ENCODE assay signal across 8 cellular contexts in genomic region chr10:68301790-68302502, GRCh38. TPM values are rescaled to one million over a fixed set of nuclear protein-coding genes. Genes with fewer than 3 reads are reported as not detected.
DNase-seq lines count a peak whose midpoint lies in the region; ATAC-seq and TF ChIP-seq lines count a peak whose summit lies in the region.

No MANE protein-coding gene starts in this region.

- H3K4me3 ChIP-seq in Peyer's patch = no peak overlapping the region
- H3K4me3 ChIP-seq in naive thymus-derived CD4-positive, alpha-beta T cell (ENCODE audit: low read length) = no peak overlapping the region

- POLR2A ChIA-PET in naive thymus-derived CD4-positive, alpha-beta T cell (lab: Charles Lee) = no interaction called here

- no peaks in the 10 kb centered on the region for H3K27me3 ChIP-seq in Peyer's patch
- no peaks in the 10 kb centered on the region for H3K27me3 ChIP-seq in naive thymus-derived CD4-positive, alpha-beta T cell (ENCODE audit: control insufficient read depth in 2 of 2, insufficient read depth in 2 of 2, low read length in 2 of 2)

- H3K27ac Mint-ChIP-seq in naive thymus-derived CD4-positive, alpha-beta T cell = no peak overlapping the region

- CTCF ChIA-PET in naive thymus-derived CD4-positive, alpha-beta T cell (lab: Charles Lee) = interaction anchor here (0.8 to 2.4 kb wide), 8 partner anchors 8 to 514 kb away, joined by 3 to 7 read pairs (median 4); partner anchors contain the start of gene PBLD

- H3K4me1 ChIP-seq in Peyer's patch = peaks cover 0 to 7% (median 0%) of the 10 kb centered on the region in 4 donors
- H3K4me1 ChIP-seq in naive thymus-derived CD4-positive, alpha-beta T cell (ENCODE audit: control insufficient read depth in 2 of 2, insufficient read depth in 2 of 2, low read length in 2 of 2) = no peaks in the 10 kb centered on the region

- peak; percentile 75 for ATAC-seq in GM18502 (IDR thresholded peaks at IDR 0.05; ENCODE audit: poor library complexity, unreplicated experiment)
- ATAC-seq in naive thymus-derived CD4-positive, alpha-beta T cell = peak; percentile 66

- DNase-seq in AG08396 (ENCODE audit: low spot score) (peak; percentile 58), HS-5 (ENCODE audit: low read depth) (peak; percentile 20), Peyer's patch (no peak), epidermal melanocyte (ENCODE audit: insufficient read length, low spot score) (peak; percentile 24), SHP77 treated with DMSO at 0.1 percent for 48 hours (lab: John Stamatoyannopoulos, UW) (no peak), GDM1 (lab: John Stamatoyannopoulos, UW) (no peak)
- peak in 5 of 9 donors; percentile 12 to 38 (median 24) for DNase-seq in naive thymus-derived CD4-positive, alpha-beta T cell

- H3K36me3 ChIP-seq in Peyer's patch = peaks cover 0 to 12% (median 0%) of the 10 kb centered on the region in 3 donors
- H3K36me3 ChIP-seq in naive thymus-derived CD4-positive, alpha-beta T cell (ENCODE audit: control insufficient read depth in 2 of 3, insufficient read depth in 3 of 3, low read length in 3 of 3) = no peaks in the 10 kb centered on the region

- peak overlapping the region in 1 of 4 donors; percentile 2 for H3K27ac ChIP-seq in Peyer's patch
- no peak overlapping the region for H3K27ac ChIP-seq in naive thymus-derived CD4-positive, alpha-beta T cell (ENCODE audit: low read depth, low read length)

- intact Hi-C loops in naive thymus-derived CD4-positive, alpha-beta T cell (cut with micrococcal nuclease) = loop anchor here (1.0 to 5.0 kb wide), 4 partner anchors 29 to 515 kb away; no protein-coding TSS in a partner anchor

- no peaks in the 10 kb centered on the region for H3K9me3 ChIP-seq in Peyer's patch
- H3K9me3 ChIP-seq in naive thymus-derived CD4-positive, alpha-beta T cell (ENCODE audit: control insufficient read depth in 2 of 3, low read length in 3 of 3) = no peaks in the 10 kb centered on the region

- H3K27me3 Mint-ChIP-seq in naive thymus-derived CD4-positive, alpha-beta T cell = no peaks in the 10 kb centered on the region

- TF ChIP-seq POLR2A in Peyer's patch (IDR thresholded peaks at IDR 0.05) = no peak

- H3K9me3 Mint-ChIP-seq in naive thymus-derived CD4-positive, alpha-beta T cell = no peaks in the 10 kb centered on the region

- H3K4me3 Mint-ChIP-seq in naive thymus-derived CD4-positive, alpha-beta T cell = no peak overlapping the region

- TF ChIP-seq CTCF in Peyer's patch (IDR thresholded peaks at IDR 0.05) = peak in 5 of 6 experiments; percentile 47 to 79 (median 72)

- H3K4me1 Mint-ChIP-seq in naive thymus-derived CD4-positive, alpha-beta T cell = peaks cover 0 to 4% (median 0%) of the 10 kb centered on the region in 7 donors

- no peaks in the 10 kb centered on the region for H3K36me3 Mint-ChIP-seq in naive thymus-derived CD4-positive, alpha-beta T cell

RNA-seq across cellular contexts. Expression of gene HNRNPH3, which starts 29.9 kb away (rescaled TPM):
- total RNA-seq in Peyer's patch = 10 to 100 TPM; 37.7 to 75.1 (median 52.1) TPM
- 100 to 1,000 TPM; 125 to 190 (median 156) TPM for total RNA-seq in naive thymus-derived CD4-positive, alpha-beta T cell
- polyA plus RNA-seq in naive thymus-derived CD4-positive, alpha-beta T cell = 100 to 1,000 TPM; 148 to 182 TPM

RNA-seq across cellular contexts. Expression of gene PBLD, which starts 30.8 kb away (rescaled TPM):
- total RNA-seq in Peyer's patch = 100 to 1,000 TPM in 3 of 4 donors, 10 to 100 TPM in 1; 30.5 to 241 (median 182) TPM
- 1 to 10 TPM; 1.3 to 3.5 (median 1.9) TPM for total RNA-seq in naive thymus-derived CD4-positive, alpha-beta T cell
- polyA plus RNA-seq in naive thymus-derived CD4-positive, alpha-beta T cell = 1 to 10 TPM in 1 of 2 donors, under 1 TPM in 1; 0.72 to 1.3 TPM

Comparison
In these comparisons a context has a peak if more than half of its experiments do, and no peak if none do; other contexts are left out.
1. DNase-seq: peak in AG08396 (single experiment), HS-5 (single experiment), epidermal melanocyte (single experiment) and naive thymus-derived CD4-positive, alpha-beta T cell (5 of 9); none in Peyer's patch (0 of 3), SHP77 treated with DMSO at 0.1 percent for 48 hours (single experiment) and GDM1 (single experiment).
2. RNA of gene PBLD, which starts 30.8 kb away (total RNA-seq): 30.5 to 241 TPM in Peyer's patch; 1.3 to 3.5 TPM in naive thymus-derived CD4-positive, alpha-beta T cell; every median in the first group is over 4 times any median in the second.